ENCODE assay signal across 21 cellular contexts in the genomic region with DNA sequence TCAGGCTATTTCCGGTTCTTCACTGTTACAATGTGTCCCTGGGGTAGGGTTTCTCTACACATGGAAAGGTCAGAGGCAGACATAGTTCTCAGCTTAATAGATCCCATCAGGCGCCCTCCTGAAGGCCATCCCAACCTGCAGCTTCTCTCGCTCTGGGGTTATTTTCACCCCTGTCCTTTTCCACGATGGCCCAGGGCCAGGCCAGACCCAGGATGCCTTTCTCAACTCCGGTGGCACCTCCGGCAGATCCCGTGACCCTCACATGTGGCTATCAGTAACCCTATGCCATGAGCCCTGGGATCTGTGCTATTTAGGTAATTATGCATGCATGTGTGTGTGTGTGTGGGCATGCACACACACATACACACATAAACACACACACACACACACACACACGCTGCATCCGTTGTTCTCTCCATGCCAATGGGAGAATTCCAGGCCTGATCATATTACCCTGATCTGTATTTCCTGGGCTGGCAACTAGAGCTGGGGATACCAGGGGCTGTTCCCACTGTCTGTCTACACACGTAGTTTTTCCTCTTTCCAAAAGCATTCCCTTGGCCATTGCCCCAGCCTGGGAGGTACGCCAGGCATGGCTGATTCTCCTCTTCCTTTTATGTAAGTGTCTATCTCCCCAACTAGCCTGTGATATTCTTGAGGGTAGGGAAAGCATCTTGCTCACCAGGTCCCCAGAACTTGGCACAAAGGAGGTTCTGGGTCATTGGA. TPM values are rescaled to one million over a fixed set of nuclear protein-coding genes. Genes with fewer than 3 reads are reported as not detected.
"Had no signal": no experiment of that assay in that cellular context is flagged by ENCODE, and none has a peak within 500 bp of the region (broad histone marks: within the 10 kb centered on the region; RNA-seq: fewer than 3 reads in every experiment).

No MANE protein-coding gene starts in this region.

- H3K4me3 Mint-ChIP-seq: activated CD4-positive, alpha-beta memory T cell treated with anti-CD3 and anti-CD28 coated beads for 36 hours; activated CD4-positive, alpha-beta T cell treated with anti-CD3 and anti-CD28 coated beads for 36 hours; activated CD8-positive, alpha-beta memory T cell treated with anti-CD3 and anti-CD28 coated beads, Interleukin-2, amount 10 ng/mL, durations not matched to agents 7 days and 5 days; activated naive CD8-positive, alpha-beta T cell; dendritic cell treated with granulocyte-macrophage colony-stimulating factor and Interleukin-4, amounts not matched to agents 40 ng/mL and 50 ng/mL, for 4 days; naive thymus-derived CD8-positive, alpha-beta T cell had no signal

- H3K36me3 ChIP-seq: esophagus muscularis mucosa, left lung, neutrophil, pancreas, tibial artery, vagina had no signal

- H3K27me3 ChIP-seq: esophagus muscularis mucosa, left lung, pancreas, tibial artery, vagina had no signal

- H3K27ac ChIP-seq: esophagus muscularis mucosa, left lung, neutrophil, pancreas, tibial artery, vagina had no signal

- H3K4me3 ChIP-seq: esophagus muscularis mucosa, left lung, pancreas, tibial artery, vagina had no signal

- ATAC-seq: activated CD4-positive, alpha-beta T cell treated with anti-CD3 and anti-CD28 coated beads for 36 hours; activated CD8-positive, alpha-beta memory T cell treated with anti-CD3 and anti-CD28 coated beads, Interleukin-2, amount 10 ng/mL, durations not matched to agents 7 days and 5 days; left lung; naive thymus-derived CD8-positive, alpha-beta T cell; pancreas had no signal

- H3K36me3 Mint-ChIP-seq: activated CD4-positive, alpha-beta memory T cell treated with anti-CD3 and anti-CD28 coated beads for 36 hours; activated CD8-positive, alpha-beta memory T cell treated with anti-CD3 and anti-CD28 coated beads, Interleukin-2, amount 10 ng/mL, durations not matched to agents 7 days and 5 days; activated naive CD8-positive, alpha-beta T cell; naive thymus-derived CD8-positive, alpha-beta T cell had no signal

- H3K27ac Mint-ChIP-seq: activated CD4-positive, alpha-beta memory T cell treated with anti-CD3 and anti-CD28 coated beads for 36 hours; activated CD4-positive, alpha-beta T cell treated with anti-CD3 and anti-CD28 coated beads for 36 hours; activated CD8-positive, alpha-beta memory T cell treated with anti-CD3 and anti-CD28 coated beads, Interleukin-2, amount 10 ng/mL, durations not matched to agents 7 days and 5 days; activated naive CD8-positive, alpha-beta T cell; dendritic cell treated with granulocyte-macrophage colony-stimulating factor and Interleukin-4, amounts not matched to agents 40 ng/mL and 50 ng/mL, for 4 days; naive thymus-derived CD8-positive, alpha-beta T cell had no signal

- H3K27me3 Mint-ChIP-seq: activated CD4-positive, alpha-beta memory T cell treated with anti-CD3 and anti-CD28 coated beads for 36 hours; activated CD4-positive, alpha-beta T cell treated with anti-CD3 and anti-CD28 coated beads for 36 hours; activated CD8-positive, alpha-beta memory T cell treated with anti-CD3 and anti-CD28 coated beads, Interleukin-2, amount 10 ng/mL, durations not matched to agents 7 days and 5 days had no signal

- DNase-seq: activated CD4-positive, alpha-beta memory T cell treated with anti-CD3 and anti-CD28 coated beads for 36 hours; activated CD4-positive, alpha-beta T cell treated with anti-CD3 and anti-CD28 coated beads for 36 hours; activated CD8-positive, alpha-beta memory T cell treated with anti-CD3 and anti-CD28 coated beads, Interleukin-2, amount 10 ng/mL, durations not matched to agents 7 days and 5 days; effector CD8-positive, alpha-beta T cell; hippocampal formation; left lung; mesenchymal stem cell; naive thymus-derived CD8-positive, alpha-beta T cell; pancreas; stimulated activated CD8-positive, alpha-beta memory T cell treated with anti-CD3 and anti-CD28 coated beads, Interleukin-4, amount 100 ng/mL, for 48 hours; stimulated activated naive CD4-positive, alpha-beta T cell; tibial artery had no signal

- H3K9me3 ChIP-seq: esophagus muscularis mucosa, left lung, neutrophil, pancreas, tibial artery, vagina had no signal

- H3K4me1 Mint-ChIP-seq: activated CD4-positive, alpha-beta T cell treated with anti-CD3 and anti-CD28 coated beads for 36 hours; activated CD8-positive, alpha-beta memory T cell treated with anti-CD3 and anti-CD28 coated beads, Interleukin-2, amount 10 ng/mL, durations not matched to agents 7 days and 5 days had no signal

- H3K9me3 Mint-ChIP-seq: activated CD4-positive, alpha-beta memory T cell treated with anti-CD3 and anti-CD28 coated beads for 36 hours; dendritic cell treated with granulocyte-macrophage colony-stimulating factor and Interleukin-4, amounts not matched to agents 40 ng/mL and 50 ng/mL, for 4 days had no signal

RNA-seq across cellular contexts. Expression of a gene that starts 51.2 kb away (rescaled TPM):
- total RNA-seq: activated CD4-positive, alpha-beta memory T cell treated with anti-CD3 and anti-CD28 coated beads for 36 hours; activated CD4-positive, alpha-beta T cell treated with anti-CD3 and anti-CD28 coated beads for 36 hours; activated CD8-positive, alpha-beta memory T cell treated with anti-CD3 and anti-CD28 coated beads, Interleukin-2, amount 10 ng/mL, durations not matched to agents 7 days and 5 days; chondrocyte; glomerular endothelial cell; naive thymus-derived CD8-positive, alpha-beta T cell; subcutaneous adipose tissue; T-helper 2 cell treated with Interferon-gamma antibody and Interleukin-4, amounts not matched to agents 100 ng/mL and 5 ng/mL, for 36 hours had no signal
